ENCODE assay signal across 1 cellular context in the genomic region with DNA sequence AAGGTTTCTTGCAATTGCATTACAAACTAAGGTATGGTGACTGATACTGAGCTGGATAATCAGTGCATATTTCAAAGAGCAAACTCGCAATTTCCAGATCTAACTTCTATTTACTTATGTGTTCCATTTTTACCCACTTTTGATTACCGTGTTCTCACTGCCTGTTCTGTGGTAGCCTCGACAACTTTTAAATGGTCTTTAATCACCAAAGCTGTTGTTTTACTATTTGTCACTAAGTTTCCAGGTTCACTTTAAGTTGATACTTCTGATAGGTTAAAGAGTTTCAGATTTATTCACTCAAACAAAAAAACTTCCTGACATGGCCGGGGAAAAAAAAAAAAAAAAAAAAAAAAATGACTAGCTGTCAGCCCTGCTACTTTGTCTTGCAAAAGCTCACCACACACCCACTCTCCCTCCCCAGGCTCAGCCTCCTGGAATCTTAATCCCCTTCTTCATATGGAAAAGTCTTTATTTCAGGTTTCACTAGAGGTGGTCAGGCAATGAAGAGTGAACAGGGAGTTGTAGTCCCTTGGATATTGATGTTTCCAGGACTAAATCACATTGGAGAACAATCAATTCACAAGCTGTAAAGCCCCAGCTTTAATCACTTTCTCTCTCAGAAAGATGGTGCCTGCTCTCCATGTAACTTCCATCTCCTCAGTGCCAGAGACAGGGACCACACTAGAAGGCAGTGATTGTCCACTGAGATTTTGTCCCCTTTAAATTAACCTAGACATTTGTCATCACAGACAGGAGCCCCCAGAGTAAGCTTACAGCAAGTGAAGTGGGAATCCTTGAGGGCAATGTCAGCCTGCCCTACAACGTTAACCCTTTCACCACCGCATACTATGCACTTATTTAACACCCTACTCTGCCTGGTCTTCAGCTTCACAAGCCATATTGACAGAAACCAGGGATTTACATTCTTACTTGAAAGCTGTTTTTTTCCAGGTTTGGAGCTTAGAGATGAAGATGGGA.
TF ChIP-seq lines count a peak whose summit lies in the region.

No MANE protein-coding gene starts in this region.

TF ChIP-seq in HEK293T, 16 proteins besides CTCF, POLR2A, EP300 and RAD21 (continued from another document):
- TF ChIP-seq SUZ12 (IDR thresholded peaks at IDR 0.05) (no peak), TARDBP (IDR thresholded peaks at IDR 0.05) (no peak), ARNT (IDR thresholded peaks at IDR 0.05) (no peak), HDGF (IDR thresholded peaks at IDR 0.05; ENCODE audit: borderline replicate concordance) (no peak), SP1 (IDR thresholded peaks at IDR 0.05) (no peak), FOXA1 (IDR thresholded peaks at IDR 0.05) (no peak), CTBP1 (IDR thresholded peaks at IDR 0.05; ENCODE audit: borderline replicate concordance) (no peak), ZNF384 (IDR thresholded peaks at IDR 0.05) (no peak), BHLHE40 (IDR thresholded peaks at IDR 0.05; ENCODE audit: borderline replicate concordance) (no peak), FOXK2 (IDR thresholded peaks at IDR 0.05) (no peak), ELF4 (IDR thresholded peaks at IDR 0.05) (no peak), NFRKB (IDR thresholded peaks at IDR 0.05) (no peak)
